ENCODE assay signal across 15 cellular contexts in the genomic region with DNA sequence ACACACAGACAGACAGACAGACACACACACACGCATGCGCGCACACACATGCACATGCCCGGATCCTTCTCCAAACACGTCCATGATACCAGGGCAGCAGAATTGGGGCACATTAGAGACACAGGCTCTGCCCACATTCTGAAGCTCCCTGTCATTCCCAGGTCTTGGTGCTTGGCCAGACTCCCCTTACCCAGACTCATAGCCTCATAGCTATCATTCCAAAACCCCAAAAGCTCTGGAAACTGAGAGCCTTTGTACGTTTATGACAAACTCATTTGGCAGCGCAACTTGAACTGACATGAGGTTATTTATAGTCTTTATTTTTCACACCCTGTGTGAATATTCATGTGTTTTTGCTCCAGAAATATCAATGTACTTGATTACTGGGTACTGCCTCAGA. TPM values are rescaled to one million over a fixed set of nuclear protein-coding genes. Genes with fewer than 3 reads are reported as not detected.
DNase-seq lines count a peak whose midpoint lies in the region; ATAC-seq and TF ChIP-seq lines count a peak whose summit lies in the region.
"Had no signal": no experiment of that assay in that cellular context is flagged by ENCODE, and none has a peak within 500 bp of the region (broad histone marks: within the 10 kb centered on the region; RNA-seq: fewer than 3 reads in every experiment).

No MANE protein-coding gene starts in this region.

- no peaks in the 10 kb centered on the region for H3K27me3 Mint-ChIP-seq in endodermal cell (ENCODE audit: insufficient read depth)

- no peaks in the 10 kb centered on the region for H3K9me3 Mint-ChIP-seq in endodermal cell
- H3K9me3 Mint-ChIP-seq: IgD-negative memory B cell had no signal

- no peaks in the 10 kb centered on the region for H4K20me1 ChIP-seq in osteoblast (ENCODE audit: insufficient read depth, low read length)

- H3K36me3 ChIP-seq in RWPE2 (ENCODE audit: low read depth), result no peaks in the 10 kb centered on the region
- H3K36me3 ChIP-seq in endodermal cell (ENCODE audit: control insufficient read depth, insufficient read depth, low read length), result no peaks in the 10 kb centered on the region
- H3K36me3 ChIP-seq in osteoblast (ENCODE audit: insufficient read depth, low read length), result no peaks in the 10 kb centered on the region
- H3K36me3 ChIP-seq: SJSA1 had no signal

- H3K9me3 ChIP-seq in RWPE2 (ENCODE audit: severe bottlenecking), result no peaks in the 10 kb centered on the region
- no peaks in the 10 kb centered on the region for H3K9me3 ChIP-seq in endodermal cell (ENCODE audit: control insufficient read depth, low read length)
- no peaks in the 10 kb centered on the region for H3K9me3 ChIP-seq in osteoblast (ENCODE audit: low read depth, low read length)
- H3K9me3 ChIP-seq: SJSA1 had no signal

- no peaks in the 10 kb centered on the region for H3K36me3 Mint-ChIP-seq in endodermal cell (ENCODE audit: low read depth)

- H3K79me2 ChIP-seq in osteoblast (ENCODE audit: insufficient read depth, low read length), result no peaks in the 10 kb centered on the region

- TF ChIP-seq CTCF in RWPE2 (IDR thresholded peaks at IDR 0.05; ENCODE audit: poor library complexity, severe bottlenecking) (no peak), endodermal cell (conservative IDR thresholded peaks at IDR 0.05) (no peak), osteoblast (IDR thresholded peaks at IDR 0.05; ENCODE audit: extremely low read depth, low read depth, low read length) (no peak)

- intact Hi-C loops in Right ventricle myocardium inferior (cut with DNase I), result no loop called here

- no peak overlapping the region for H3K9ac ChIP-seq in endodermal cell (ENCODE audit: extremely low read depth, low read length, poor library complexity, severe bottlenecking)

- H3K4me3 ChIP-seq in RWPE2 (ENCODE audit: severe bottlenecking) (no peak overlapping the region), endodermal cell (ENCODE audit: low read length) (no peak overlapping the region), osteoblast (ENCODE audit: insufficient read depth, low read length) (no peak overlapping the region)
- H3K4me3 ChIP-seq: SJSA1 had no signal

- WGBS in endodermal cell (ENCODE audit: insufficient coverage in 1 of 2, insufficient read length in 1 of 2), 2 experiments, result 97% methylated on average over 7 of the region's 7 CpGs; no CpG with 5 or more reads in 1 of the 2 experiments

- H3K4me1 ChIP-seq in RWPE2 (ENCODE audit: insufficient read depth, poor library complexity, severe bottlenecking) (peaks cover 25% of the 10 kb centered on the region), endodermal cell (ENCODE audit: control insufficient read depth, insufficient read depth, low read length) (no peaks in the 10 kb centered on the region), osteoblast (ENCODE audit: insufficient read depth, low read length) (peaks cover 6% of the 10 kb centered on the region)
- H3K4me1 ChIP-seq: SJSA1 had no signal

- peaks cover 50% of the 10 kb centered on the region for H3K4me1 Mint-ChIP-seq in endodermal cell
- H3K4me1 Mint-ChIP-seq: IgD-negative memory B cell had no signal

- H3K27ac ChIP-seq in RWPE2 (ENCODE audit: poor library complexity, severe bottlenecking) (peak overlapping the region; percentile 50), endodermal cell (ENCODE audit: low read depth, low read length) (no peak overlapping the region), osteoblast (ENCODE audit: low read depth, low read length) (peak overlapping the region; percentile 63)
- H3K27ac ChIP-seq: SJSA1 had no signal

- ATAC-seq in RWPE2 (ENCODE audit: low read depth) (no peak), Right ventricle myocardium inferior (no peak), GM19452 (IDR thresholded peaks at IDR 0.05; ENCODE audit: unreplicated experiment) (no peak)

- DNase-seq in EL (peak; percentile 59), RWPE2 (ENCODE audit: low spot score) (no peak), endodermal cell (no peak), osteoblast (ENCODE audit: insufficient read length, low spot score, missing footprints) (no peak), Right ventricle myocardium inferior (ENCODE audit: missing footprints) (no peak), hippocampal formation (lab: John Stamatoyannopoulos, UW) (no peak), dedifferentiated amniotic fluid mesenchymal stem cell (ENCODE audit: extremely low spot score) (no peak)
- DNase-seq: C1 segment of cervical spinal cord, DMS 273 treated with DMSO at 0.1 percent for 48 hours, NCI-H1105 treated with DMSO at 0.1 percent for 48 hours, NCI-H1694 treated with DMSO at 0.1 percent for 48 hours, RPMI8226 had no signal

- peak overlapping the region; percentile 26 for H3K27ac Mint-ChIP-seq in endodermal cell
- H3K27ac Mint-ChIP-seq: IgD-negative memory B cell had no signal

- H3K4me3 Mint-ChIP-seq in endodermal cell, result no peak overlapping the region
- H3K4me3 Mint-ChIP-seq: IgD-negative memory B cell had no signal

- no peak overlapping the region for H2AFZ ChIP-seq in osteoblast (ENCODE audit: low read length)

- H3K4me2 ChIP-seq in osteoblast (ENCODE audit: insufficient read depth, low read length), result no peak overlapping the region

- H3K27me3 ChIP-seq in RWPE2 (ENCODE audit: insufficient read depth, poor library complexity, severe bottlenecking) (no peaks in the 10 kb centered on the region), endodermal cell (ENCODE audit: control insufficient read depth, insufficient read depth, low read length, poor library complexity, severe bottlenecking) (no peaks in the 10 kb centered on the region), osteoblast (ENCODE audit: insufficient read depth, low read length) (peaks cover 4% of the 10 kb centered on the region)
- H3K27me3 ChIP-seq: SJSA1 had no signal

RNA-seq across cellular contexts. Expression of gene RTL9, which starts 44.8 kb away (rescaled TPM):
- total RNA-seq in endodermal cell (under 1 TPM; 0.29 TPM), osteoblast (0.59 and 0.72 TPM in 2 replicates), Right ventricle myocardium inferior (0.38 TPM)
- polyA plus RNA-seq in endodermal cell (2013, experiment 1 of 2), result 0.68 TPM
- 0.41 TPM for polyA plus RNA-seq in endodermal cell (2013, experiment 2 of 2)
- polyA plus RNA-seq: IgD-negative memory B cell had no signal
